Comparison of ENCODE assay signal across 18 cellular contexts in genomic region chr9:88049677-88050307, GRCh38.
"Had no signal": no experiment of that assay in that cellular context is flagged by ENCODE, and none has a peak within 500 bp of the region (broad histone marks: within the 10 kb centered on the region; RNA-seq: fewer than 3 reads in every experiment).

No MANE protein-coding gene starts in this region.

- H3K36me3 Mint-ChIP-seq: activated CD8-positive, alpha-beta memory T cell treated with anti-CD3 and anti-CD28 coated beads, Interleukin-2, amount 10 ng/mL, durations not matched to agents 7 days and 5 days; brain; natural killer cell; stimulated activated naive B cell treated with anti-CD40 and anti-IgM and Interleukin-4, amounts not matched to agents 10 μg/mL and 1 μg/mL and 100 μg/mL, for 72 hours had no signal

- H3K9me3 ChIP-seq: colonic mucosa, sigmoid colon had no signal

- ATAC-seq: esophagus mucosa; gastrocnemius medialis; stimulated activated naive B cell treated with anti-CD40 and anti-IgM and Interleukin-4, amounts not matched to agents 10 μg/mL and 1 μg/mL and 100 μg/mL, for 72 hours had no signal

- H3K4me3 Mint-ChIP-seq: activated B cell treated with CpG ODN at 0.5 μM for 24 hours; activated CD8-positive, alpha-beta memory T cell treated with anti-CD3 and anti-CD28 coated beads, Interleukin-2, amount 10 ng/mL, durations not matched to agents 7 days and 5 days; brain; stimulated activated naive B cell treated with anti-CD40 and anti-IgM and Interleukin-4, amounts not matched to agents 10 μg/mL and 1 μg/mL and 100 μg/mL, for 72 hours had no signal

- H3K27ac ChIP-seq: colonic mucosa, gastrocnemius medialis, heart left ventricle, sigmoid colon, thoracic aorta, upper lobe of left lung had no signal

- H3K36me3 ChIP-seq: colonic mucosa, gastrocnemius medialis, heart left ventricle, sigmoid colon, thoracic aorta, upper lobe of left lung had no signal

- H3K27me3 ChIP-seq: colonic mucosa, gastrocnemius medialis, heart left ventricle, sigmoid colon, upper lobe of left lung had no signal

- H3K4me1 ChIP-seq: colonic mucosa, gastrocnemius medialis, sigmoid colon, upper lobe of left lung had no signal

- H3K27ac Mint-ChIP-seq: activated B cell treated with CpG ODN at 0.5 μM for 24 hours; activated CD4-positive, alpha-beta memory T cell treated with anti-CD3 and anti-CD28 coated beads, Interleukin-2, amount 10 ng/mL, durations not matched to agents 7 days and 5 days; activated CD8-positive, alpha-beta memory T cell treated with anti-CD3 and anti-CD28 coated beads, Interleukin-2, amount 10 ng/mL, durations not matched to agents 7 days and 5 days; brain; immature natural killer cell; natural killer cell; stimulated activated naive B cell treated with anti-CD40 and anti-IgM and Interleukin-4, amounts not matched to agents 10 μg/mL and 1 μg/mL and 100 μg/mL, for 72 hours had no signal

- H3K4me1 Mint-ChIP-seq: activated B cell treated with CpG ODN at 0.5 μM for 24 hours; brain; stimulated activated naive B cell treated with anti-CD40 and anti-IgM and Interleukin-4, amounts not matched to agents 10 μg/mL and 1 μg/mL and 100 μg/mL, for 72 hours had no signal

- H3K9me3 Mint-ChIP-seq: natural killer cell had no signal

- DNase-seq: activated B cell treated with CpG ODN at 0.5 μM for 24 hours; activated CD4-positive, alpha-beta memory T cell treated with anti-CD3 and anti-CD28 coated beads, Interleukin-2, amount 10 ng/mL, durations not matched to agents 7 days and 5 days; activated CD4-positive, alpha-beta T cell treated with anti-CD3 and anti-CD28 coated beads for 4 hours; activated CD8-positive, alpha-beta memory T cell treated with anti-CD3 and anti-CD28 coated beads, Interleukin-2, amount 10 ng/mL, durations not matched to agents 7 days and 5 days; activated naive CD4-positive, alpha-beta T cell; caudate nucleus; colonic mucosa; gastrocnemius medialis; heart left ventricle; kidney glomerular epithelial cell; natural killer cell; sigmoid colon; stimulated activated naive B cell treated with anti-CD40 and anti-IgM and Interleukin-4, amounts not matched to agents 10 μg/mL and 1 μg/mL and 100 μg/mL, for 72 hours had no signal

- H3K4me3 ChIP-seq: colonic mucosa, gastrocnemius medialis, heart left ventricle, sigmoid colon, thoracic aorta, upper lobe of left lung had no signal
